12 cellular contexts compared by ENCODE assay signal in genomic region chr6:150336299-150336698, GRCh38. TPM values are rescaled to one million over a fixed set of nuclear protein-coding genes. Genes with fewer than 3 reads are reported as not detected.
DNase-seq lines count a peak whose midpoint lies in the region; ATAC-seq and TF ChIP-seq lines count a peak whose summit lies in the region.
"Had no signal": no experiment of that assay in that cellular context is flagged by ENCODE, and none has a peak within 500 bp of the region (broad histone marks: within the 10 kb centered on the region; RNA-seq: fewer than 3 reads in every experiment).

No MANE protein-coding gene starts in this region.

- no peak overlapping the region for H3K4me3 ChIP-seq in Loucy (ENCODE audit: low read length, poor library complexity, severe bottlenecking)
- H3K4me3 ChIP-seq in uterus: no peak overlapping the region

- no peaks in the 10 kb centered on the region for H3K9me2 ChIP-seq in Loucy (replicated peaks; ENCODE audit: low read depth, low read length)

- 0 out of 2 replicates have a peak overlapping the region, but pooled peaks have one; percentile 46 for H2AFZ ChIP-seq in Loucy (ENCODE audit: low read length)

- H3K4me1 ChIP-seq in Loucy (ENCODE audit: insufficient read depth, low read length, poor library complexity, severe bottlenecking): no peaks in the 10 kb centered on the region
- no peaks in the 10 kb centered on the region for H3K4me1 ChIP-seq in uterus

- no peaks in the 10 kb centered on the region for H3K27me3 ChIP-seq in Loucy (ENCODE audit: insufficient read depth, low read length, poor library complexity, severe bottlenecking)
- H3K27me3 ChIP-seq in uterus: no peaks in the 10 kb centered on the region
- H3K27me3 ChIP-seq: neutrophil had no signal

- intact Hi-C loops in activated naive CD4-positive, alpha-beta T cell treated with anti-CD3 and anti-CD28 coated beads for 36 hours (cut with micrococcal nuclease): loop anchor here (1.0 to 5.0 kb wide), 2 partner anchors 61 to 402 kb away; no protein-coding TSS in a partner anchor
- intact Hi-C loops in uterus (cut with DNase I; ENCODE audit: low total_unique reads): no loop called here

- H3K27ac Mint-ChIP-seq in activated naive CD4-positive, alpha-beta T cell treated with anti-CD3 and anti-CD28 coated beads for 36 hours: no peak overlapping the region
- no peak overlapping the region for H3K27ac Mint-ChIP-seq in stimulated activated naive B cell treated with anti-CD40 and anti-IgM and Interleukin-4, amounts not matched to agents 10 μg/mL and 1 μg/mL and 100 μg/mL, for 72 hours
- H3K27ac Mint-ChIP-seq: WTC11 had no signal

- TF ChIP-seq POLR2A in uterus (IDR thresholded peaks at IDR 0.05): no peak

- H3K36me3 ChIP-seq in Loucy (ENCODE audit: insufficient read depth, low read length) (no peaks in the 10 kb centered on the region), uterus (no peaks in the 10 kb centered on the region)
- H3K36me3 ChIP-seq: neutrophil had no signal

- H3K4me3 Mint-ChIP-seq in activated naive CD4-positive, alpha-beta T cell treated with anti-CD3 and anti-CD28 coated beads for 36 hours: no peak overlapping the region
- H3K4me3 Mint-ChIP-seq in stimulated activated naive B cell treated with anti-CD40 and anti-IgM and Interleukin-4, amounts not matched to agents 10 μg/mL and 1 μg/mL and 100 μg/mL, for 72 hours: no peak overlapping the region
- H3K4me3 Mint-ChIP-seq: WTC11 had no signal

- H3K9me3 ChIP-seq in Loucy (ENCODE audit: insufficient read depth, low read depth, low read length): no peaks in the 10 kb centered on the region
- no peaks in the 10 kb centered on the region for H3K9me3 ChIP-seq in uterus
- H3K9me3 ChIP-seq: neutrophil had no signal

- TF ChIP-seq CTCF in Loucy (conservative IDR thresholded peaks at IDR 0.05; ENCODE audit: low read length): no peak
- TF ChIP-seq CTCF in uterus (IDR thresholded peaks at IDR 0.05): no peak

- no peaks in the 10 kb centered on the region for H3K9me3 Mint-ChIP-seq in activated naive CD4-positive, alpha-beta T cell treated with anti-CD3 and anti-CD28 coated beads for 36 hours
- H3K9me3 Mint-ChIP-seq in stimulated activated naive B cell treated with anti-CD40 and anti-IgM and Interleukin-4, amounts not matched to agents 10 μg/mL and 1 μg/mL and 100 μg/mL, for 72 hours: no peaks in the 10 kb centered on the region

- peak; percentile 62 to 79 for ATAC-seq in stimulated activated naive B cell treated with anti-CD40 and anti-IgM and Interleukin-4, amounts not matched to agents 10 μg/mL and 1 μg/mL and 100 μg/mL, for 72 hours (replicated peaks)
- ATAC-seq in HG02623 (IDR thresholded peaks at IDR 0.05; ENCODE audit: unreplicated experiment): no peak
- ATAC-seq: WTC11 had no signal

- no peaks in the 10 kb centered on the region for H4K20me1 ChIP-seq in Loucy (ENCODE audit: insufficient read depth, low read length, poor library complexity, severe bottlenecking)

- H3F3A ChIP-seq in Loucy (ENCODE audit: low read depth): no peaks in the 10 kb centered on the region

- no peak overlapping the region for H3K4me2 ChIP-seq in Loucy (ENCODE audit: low read depth, low read length, poor library complexity, severe bottlenecking)

- peaks cover 2% of the 10 kb centered on the region for H3K27me3 Mint-ChIP-seq in activated naive CD4-positive, alpha-beta T cell treated with anti-CD3 and anti-CD28 coated beads for 36 hours (ENCODE audit: low read depth)
- H3K27me3 Mint-ChIP-seq in stimulated activated naive B cell treated with anti-CD40 and anti-IgM and Interleukin-4, amounts not matched to agents 10 μg/mL and 1 μg/mL and 100 μg/mL, for 72 hours: peaks cover 15 to 31% of the 10 kb centered on the region in 2 donors

- H3K4me1 Mint-ChIP-seq in activated naive CD4-positive, alpha-beta T cell treated with anti-CD3 and anti-CD28 coated beads for 36 hours (ENCODE audit: low read depth): no peaks in the 10 kb centered on the region
- H3K4me1 Mint-ChIP-seq in stimulated activated naive B cell treated with anti-CD40 and anti-IgM and Interleukin-4, amounts not matched to agents 10 μg/mL and 1 μg/mL and 100 μg/mL, for 72 hours: no peaks in the 10 kb centered on the region

- CTCF ChIA-PET in activated naive CD4-positive, alpha-beta T cell treated with anti-CD3 and anti-CD28 coated beads for 36 hours (lab: Charles Lee): interaction anchor here (0.6 to 1.9 kb wide), 7 partner anchors 25 to 479 kb away, joined by 3 to 9 read pairs (median 4); no protein-coding TSS in a partner anchor

- DNase-seq in activated naive CD4-positive, alpha-beta T cell treated with anti-CD3 and anti-CD28 coated beads for 36 hours: peak; percentile 5
- DNase-seq in activated naive CD4-positive, alpha-beta T cell (lab: John Stamatoyannopoulos, UW): no peak
- DNase-seq in dedifferentiated amniotic fluid mesenchymal stem cell (ENCODE audit: extremely low spot score): peak; percentile 31
- no peak for DNase-seq in stimulated activated naive B cell treated with anti-CD40 and anti-IgM and Interleukin-4, amounts not matched to agents 10 μg/mL and 1 μg/mL and 100 μg/mL, for 72 hours
- no peak for DNase-seq in T-helper 1 cell
- DNase-seq in uterus: no peak
- DNase-seq: hypothalamus, NCI-H524 had no signal

- no peak overlapping the region for H3K27ac ChIP-seq in uterus
- H3K27ac ChIP-seq: neutrophil had no signal

- no peaks in the 10 kb centered on the region for H3K79me2 ChIP-seq in Loucy (ENCODE audit: insufficient read depth, low read length)

- H3K9ac ChIP-seq in Loucy (ENCODE audit: low read depth, low read length, poor library complexity, severe bottlenecking): no peak overlapping the region

- no peaks in the 10 kb centered on the region for H3K36me3 Mint-ChIP-seq in activated naive CD4-positive, alpha-beta T cell treated with anti-CD3 and anti-CD28 coated beads for 36 hours (ENCODE audit: low read depth)
- no peaks in the 10 kb centered on the region for H3K36me3 Mint-ChIP-seq in stimulated activated naive B cell treated with anti-CD40 and anti-IgM and Interleukin-4, amounts not matched to agents 10 μg/mL and 1 μg/mL and 100 μg/mL, for 72 hours
- H3K36me3 Mint-ChIP-seq: WTC11 had no signal

RNA-seq across cellular contexts. Expression of gene IYD, which starts 32.5 kb away (rescaled TPM):
- not detected for total RNA-seq in activated naive CD4-positive, alpha-beta T cell treated with anti-CD3 and anti-CD28 coated beads for 36 hours
- total RNA-seq in uterus: not detected
- total RNA-seq: WTC11 had no signal

Comparison
In these comparisons a context has a peak if more than half of its experiments do, and no peak if none do; other contexts are left out.
1. DNase-seq: peak in activated naive CD4-positive, alpha-beta T cell treated with anti-CD3 and anti-CD28 coated beads for 36 hours (single experiment) and dedifferentiated amniotic fluid mesenchymal stem cell (single experiment); none in activated naive CD4-positive, alpha-beta T cell (0 of 4), stimulated activated naive B cell treated with anti-CD40 and anti-IgM and Interleukin-4, amounts not matched to agents 10 μg/mL and 1 μg/mL and 100 μg/mL, for 72 hours (single experiment), T-helper 1 cell (0 of 5) and uterus (0 of 2).